Comparison of ENCODE assay signal across 8 cellular contexts in genomic region chr22:42078469-42079318, GRCh38. TPM values are rescaled to one million over a fixed set of nuclear protein-coding genes. Genes with fewer than 3 reads are reported as not detected.
DNase-seq lines count a peak whose midpoint lies in the region; TF ChIP-seq lines count a peak whose summit lies in the region.

No MANE protein-coding gene starts in this region.

- H3K4me1 ChIP-seq in colonic mucosa (peaks cover 7% of the 10 kb centered on the region), mesenchymal stem cell (ENCODE audit: control insufficient read depth, insufficient read depth, low read depth, low read length) (peaks cover 8% of the 10 kb centered on the region), vagina (peaks cover 59% of the 10 kb centered on the region)

- DNase-seq in NCI-H1092 treated with DMSO at 0.1 percent for 48 hours (lab: John Stamatoyannopoulos, UW) (peak; percentile 34), NCI-H1092 (lab: John Stamatoyannopoulos, UW) (no peak), colonic mucosa (peak; percentile 43), mesenchymal stem cell (no peak), vagina (ENCODE audit: extremely low spot score in 2 of 2) (peak in 1 of 2 donors; percentile 93), NCI-H1694 treated with DMSO at 0.1 percent for 48 hours (lab: John Stamatoyannopoulos, UW) (no peak), AG08396 (ENCODE audit: low spot score) (no peak)

- peak overlapping the region; percentile 96 for H2AK5ac ChIP-seq in mesenchymal stem cell (ENCODE audit: low read length, severe bottlenecking)

- peak overlapping the region; percentile 65 for H3K4me3 ChIP-seq in colonic mucosa
- peak overlapping the region in 1 of 2 experiments; percentile 95 for H3K4me3 ChIP-seq in mesenchymal stem cell (ENCODE audit: insufficient read depth in 1 of 2, low read depth in 1 of 2, low read length in 2 of 2)
- H3K4me3 ChIP-seq in vagina, result peak overlapping the region; percentile 60 to 80

- H3K4ac ChIP-seq in mesenchymal stem cell (ENCODE audit: low read depth in 1 of 2, low read length in 2 of 2), result peak overlapping the region; percentile 79 to 99

- H3K9ac ChIP-seq in colonic mucosa (ENCODE audit: low read depth in 2 of 2, low read length in 2 of 2) (peak overlapping the region; percentile 96 to 99), mesenchymal stem cell (ENCODE audit: low read length) (peak overlapping the region; percentile 93)

- peak overlapping the region; percentile 92 for H2BK15ac ChIP-seq in mesenchymal stem cell (ENCODE audit: low read depth, poor library complexity, severe bottlenecking)

- H3K14ac ChIP-seq in mesenchymal stem cell (ENCODE audit: low read length in 2 of 2), result no peak overlapping the region

- peak overlapping the region; percentile 32 for H2AFZ ChIP-seq in mesenchymal stem cell (ENCODE audit: low read depth, low read length)

- H4K8ac ChIP-seq in mesenchymal stem cell (ENCODE audit: low read length), result peak overlapping the region; percentile 93

- H3K9me3 ChIP-seq in KOPT-K1 (ENCODE audit: insufficient read depth, low read length, poor library complexity, severe bottlenecking), result no peaks in the 10 kb centered on the region
- no peaks in the 10 kb centered on the region for H3K9me3 ChIP-seq in colonic mucosa
- no peaks in the 10 kb centered on the region for H3K9me3 ChIP-seq in mesenchymal stem cell (ENCODE audit: control insufficient read depth, low read length)
- no peaks in the 10 kb centered on the region for H3K9me3 ChIP-seq in vagina

- H2BK5ac ChIP-seq in mesenchymal stem cell (ENCODE audit: low read depth, low read length, poor library complexity, severe bottlenecking), result peak overlapping the region; percentile 82

- no peak overlapping the region for H3K23ac ChIP-seq in mesenchymal stem cell (ENCODE audit: low read length in 2 of 2)

- TF ChIP-seq POLR2A in vagina (IDR thresholded peaks at IDR 0.05), result no peak

- H3K18ac ChIP-seq in mesenchymal stem cell (ENCODE audit: low read depth in 1 of 2, low read length in 2 of 2), result peak overlapping the region; percentile 75 to 83

- TF ChIP-seq CTCF in colonic mucosa (IDR thresholded peaks at IDR 0.05) (no peak), vagina (IDR thresholded peaks at IDR 0.05) (no peak)

- peak overlapping the region; percentile 81 for H4K91ac ChIP-seq in mesenchymal stem cell (ENCODE audit: low read length)

- H2BK120ac ChIP-seq in mesenchymal stem cell (ENCODE audit: low read depth, low read length), result peak overlapping the region; percentile 92

- H3K36me3 ChIP-seq in KOPT-K1 (ENCODE audit: insufficient read depth, low read length) (peaks cover 22% of the 10 kb centered on the region), colonic mucosa (peaks cover 4% of the 10 kb centered on the region), mesenchymal stem cell (ENCODE audit: control insufficient read depth in 1 of 2, insufficient read depth in 2 of 2, low read depth in 1 of 2, low read length in 2 of 2) (peaks cover 9 to 46% of the 10 kb centered on the region in 2 experiments), vagina (peaks cover 0 to 23% of the 10 kb centered on the region in 2 donors)

- H3K27me3 ChIP-seq in colonic mucosa (no peaks in the 10 kb centered on the region), mesenchymal stem cell (ENCODE audit: control insufficient read depth in 1 of 2, insufficient read depth in 1 of 2, low read length in 2 of 2) (no peaks in the 10 kb centered on the region), vagina (no peaks in the 10 kb centered on the region)

- intact Hi-C loops in colonic mucosa (cut with DNase I), result no loop called here
- intact Hi-C loops in vagina (cut with DNase I), result loop anchor here (10.0 kb wide), 1 partner anchor 366 kb away; no protein-coding TSS in a partner anchor

- H3K27ac ChIP-seq in KOPT-K1 (ENCODE audit: low read depth, low read length, poor library complexity, severe bottlenecking) (peak overlapping the region; percentile 83), colonic mucosa (peak overlapping the region; percentile 94), mesenchymal stem cell (ENCODE audit: low read length, poor library complexity, severe bottlenecking) (peak overlapping the region; percentile 82), vagina (peak overlapping the region; percentile 98)

- whole genome bisulfite sequencing in mesenchymal stem cell, result 79% methylated on average over 24 of the region's 24 CpGs

- peak overlapping the region; percentile 66 for H3K4me2 ChIP-seq in mesenchymal stem cell (ENCODE audit: low read length, poor library complexity, severe bottlenecking)

- peak overlapping the region; percentile 42 to 73 for H2BK12ac ChIP-seq in mesenchymal stem cell (ENCODE audit: low read length in 2 of 2)

- peaks cover 17% of the 10 kb centered on the region for H3K79me1 ChIP-seq in mesenchymal stem cell (replicated peaks; ENCODE audit: low read length, poor library complexity, severe bottlenecking)

RNA-seq across cellular contexts. Expression of gene SMDT1, which starts 0.8 kb away (rescaled TPM):
- 100 to 1,000 TPM; 125 to 135 TPM for total RNA-seq in colonic mucosa
- 45.0 TPM for polyA plus RNA-seq in mesenchymal stem cell (2013, experiment 1 of 2)
- 47.4 TPM for polyA plus RNA-seq in mesenchymal stem cell (2013, experiment 2 of 2)
- 40.3 TPM for total RNA-seq in vagina

RNA-seq across cellular contexts. Expression of gene PHETA2, which starts 4.6 kb away (rescaled TPM):
- 10 to 100 TPM; 11.6 to 15.2 TPM for total RNA-seq in colonic mucosa
- 0.72 TPM for polyA plus RNA-seq in mesenchymal stem cell (2013, experiment 1 of 2)
- 0.73 TPM for polyA plus RNA-seq in mesenchymal stem cell (2013, experiment 2 of 2)
- total RNA-seq in vagina, result 14.2 TPM

RNA-seq across cellular contexts. Expression of gene NAGA, which starts 8.1 kb away (rescaled TPM):
- total RNA-seq in colonic mucosa (10 to 100 TPM; 28.9 to 36.0 TPM), vagina (28.2 TPM)
- 22.4 TPM for polyA plus RNA-seq in mesenchymal stem cell (2013, experiment 1 of 2)
- polyA plus RNA-seq in mesenchymal stem cell (2013, experiment 2 of 2), result 22.4 TPM

RNA-seq across cellular contexts. Expression of gene NDUFA6, which starts 11.9 kb away (rescaled TPM):
- total RNA-seq in colonic mucosa (100 to 1,000 TPM; 131 to 154 TPM), vagina (42.0 TPM)
- polyA plus RNA-seq in mesenchymal stem cell (2013, experiment 1 of 2), result 128 TPM
- polyA plus RNA-seq in mesenchymal stem cell (2013, experiment 2 of 2), result 131 TPM

RNA-seq across cellular contexts. Expression of gene CYP2D6, which starts 51.9 kb away (rescaled TPM):
- total RNA-seq in colonic mucosa (1 to 10 TPM; 2.2 to 2.9 TPM), vagina (1.7 TPM)
- polyA plus RNA-seq in mesenchymal stem cell (2013, experiment 1 of 2), result 0.17 TPM
- polyA plus RNA-seq in mesenchymal stem cell (2013, experiment 2 of 2), result 0.25 TPM

Comparison
In these comparisons a context has a peak if more than half of its experiments do, and no peak if none do; other contexts are left out.
1. DNase-seq: peak in NCI-H1092 treated with DMSO at 0.1 percent for 48 hours (single experiment) and colonic mucosa (single experiment); none in NCI-H1092 (single experiment), mesenchymal stem cell (single experiment), NCI-H1694 treated with DMSO at 0.1 percent for 48 hours (single experiment) and AG08396 (single experiment).
2. Peak in every context shown above with its lines, with median percentiles within 50 percentile points of each other: H3K27ac ChIP-seq.